ENCODE assay signal across 7 cellular contexts in genomic region chr16:87608400-87608985, GRCh38. TPM values are rescaled to one million over a fixed set of nuclear protein-coding genes. Genes with fewer than 3 reads are reported as not detected.
DNase-seq lines count a peak whose midpoint lies in the region; ATAC-seq and TF ChIP-seq lines count a peak whose summit lies in the region.

No MANE protein-coding gene starts in this region.

- peaks cover 15% of the 10 kb centered on the region for H3K27me3 ChIP-seq in colonic mucosa

- no peaks in the 10 kb centered on the region for H3K9me3 ChIP-seq in HEK293 (ENCODE audit: control insufficient read depth, insufficient read depth, low read depth, low read length)
- H3K9me3 ChIP-seq in colonic mucosa: no peaks in the 10 kb centered on the region

- DNase-seq in SW480 (ENCODE audit: low spot score) (peak; percentile 14), colonic mucosa (peak; percentile 40), mucosa of gallbladder (ENCODE audit: low spot score) (peak; percentile 57)

- no peak overlapping the region for H3K4me3 Mint-ChIP-seq in activated T-helper 17 cell treated with anti-CD3 and anti-CD28 coated beads, Interleukin-2, amount 50 U/mL, for 72 hours

- TF ChIP-seq CTCF in HEK293 (tag by site-specific recombination; IDR thresholded peaks at IDR 0.05) (no peak), colonic mucosa (IDR thresholded peaks at IDR 0.05) (no peak)

- no peak overlapping the region for H3K4me3 ChIP-seq in HEK293 (ENCODE audit: low read depth, low read length)
- no peak overlapping the region for H3K4me3 ChIP-seq in colonic mucosa

- no peaks in the 10 kb centered on the region for H3K9me3 Mint-ChIP-seq in activated T-helper 17 cell treated with anti-CD3 and anti-CD28 coated beads, Interleukin-2, amount 50 U/mL, for 72 hours

- H3K27ac Mint-ChIP-seq in activated T-helper 17 cell treated with anti-CD3 and anti-CD28 coated beads, Interleukin-2, amount 50 U/mL, for 72 hours: no peak overlapping the region

- H3K27me3 Mint-ChIP-seq in activated T-helper 17 cell treated with anti-CD3 and anti-CD28 coated beads, Interleukin-2, amount 50 U/mL, for 72 hours: peaks cover 38% of the 10 kb centered on the region

- intact Hi-C loops in colonic mucosa (cut with DNase I): no loop called here

- POLR2A ChIA-PET in HEK293 (lab: Yijun Ruan, JAX): no interaction called here

- H3K36me3 ChIP-seq in HEK293 (ENCODE audit: control insufficient read depth in 2 of 2, insufficient read depth in 1 of 2, low read length in 2 of 2) (peaks cover 0 to 4% of the 10 kb centered on the region in 2 experiments; a peak in 2 of 3 replicates), colonic mucosa (no peaks in the 10 kb centered on the region)

- no peaks in the 10 kb centered on the region for H3K36me3 Mint-ChIP-seq in activated T-helper 17 cell treated with anti-CD3 and anti-CD28 coated beads, Interleukin-2, amount 50 U/mL, for 72 hours (ENCODE audit: low read depth)

- H3K4me1 ChIP-seq in HEK293 (ENCODE audit: control insufficient read depth, insufficient read depth, low read length): no peaks in the 10 kb centered on the region
- no peaks in the 10 kb centered on the region for H3K4me1 ChIP-seq in colonic mucosa

- H3K27ac ChIP-seq in HEK293 (ENCODE audit: extremely low read depth, low read depth, low read length): no peak overlapping the region
- no peak overlapping the region for H3K27ac ChIP-seq in colonic mucosa

- CTCF ChIA-PET in HEK293 (lab: Yijun Ruan, JAX): interaction anchor here (0.9 to 1.0 kb wide), 2 partner anchors 28 to 160 kb away, joined by 3 to 7 read pairs; no protein-coding TSS in a partner anchor

- no peak overlapping the region for H3K9ac ChIP-seq in colonic mucosa (ENCODE audit: low read depth in 2 of 2, low read length in 2 of 2)

- no peaks in the 10 kb centered on the region for H3K4me1 Mint-ChIP-seq in activated T-helper 17 cell treated with anti-CD3 and anti-CD28 coated beads, Interleukin-2, amount 50 U/mL, for 72 hours

- ATAC-seq in HG02678 (IDR thresholded peaks at IDR 0.05; ENCODE audit: unreplicated experiment) (no peak), HG02852 (IDR thresholded peaks at IDR 0.05; ENCODE audit: unreplicated experiment) (no peak)
- ATAC-seq in activated T-helper 17 cell treated with anti-CD3 and anti-CD28 coated beads, Interleukin-2, amount 50 U/mL, for 72 hours (replicated peaks): no peak

TF ChIP-seq in HEK293, 187 proteins besides CTCF, POLR2A, EP300 and RAD21:
- peak; percentile 97 for TF ChIP-seq REST (tag by site-specific recombination; IDR thresholded peaks at IDR 0.05)
- TF ChIP-seq KLF10 (tag by site-specific recombination; IDR thresholded peaks at IDR 0.05): no peak

RNA-seq across cellular contexts. Expression of gene JPH3, which starts 6.2 kb away (rescaled TPM):
- total RNA-seq in colonic mucosa (under 1 TPM; 0.15 to 0.42 TPM), mucosa of gallbladder (0.32 TPM)
- under 1 TPM in 1 of 2 donors, not detected in 1; 0.09 TPM for total RNA-seq in activated T-helper 17 cell treated with anti-CD3 and anti-CD28 coated beads, Interleukin-2, amount 50 U/mL, for 72 hours
